ENCODE assay signal across 21 cellular contexts in genomic region chr1:37662031-37662755, GRCh38. TPM values are rescaled to one million over a fixed set of nuclear protein-coding genes. Genes with fewer than 3 reads are reported as not detected.
"Had no signal": no experiment of that assay in that cellular context is flagged by ENCODE, and none has a peak within 500 bp of the region (broad histone marks: within the 10 kb centered on the region; RNA-seq: fewer than 3 reads in every experiment).

No MANE protein-coding gene starts in this region.

- FAIRE-seq: endothelial cell of umbilical vein, small intestine, urothelium cell line had no signal

- ATAC-seq: left cardiac atrium, right cardiac atrium had no signal

- H3K4me1 ChIP-seq: foreskin keratinocyte, left ventricle myocardium inferior, thyroid gland had no signal

- H3K4me3 ChIP-seq: coronary artery, left ventricle myocardium inferior, ovary, thyroid gland had no signal

- H3K27ac ChIP-seq: coronary artery, foreskin keratinocyte, left ventricle myocardium inferior, ovary, thyroid gland had no signal

- DNase-seq: effector CD4-positive, alpha-beta T cell; endodermal cell; erythroblast; immature natural killer cell; left cardiac atrium; left ventricle myocardium inferior; naive B cell; ovary; right cardiac atrium; small intestine; stimulated activated CD4-positive, alpha-beta T cell treated with anti-CD3 and anti-CD28 coated beads, Interleukin-12 subunit alpha, Interleukin-12 subunit beta, amount 100 ng/mL, for 4 hours; stimulated activated naive CD4-positive, alpha-beta T cell treated with Interleukin-2 at 50 U/mL for 16 hours; thyroid gland had no signal

- H3K36me3 ChIP-seq: left ventricle myocardium inferior, ovary, thyroid gland had no signal

- H3K9me3 ChIP-seq: left ventricle myocardium inferior, ovary, thyroid gland had no signal

- H3K27me3 ChIP-seq: ovary, thyroid gland had no signal

RNA-seq across cellular contexts. Expression of gene RSPO1, which starts 27.5 kb away (rescaled TPM):
- total RNA-seq: dermis microvascular lymphatic vessel endothelial cell, endodermal cell, endothelial cell of umbilical vein, foreskin keratinocyte, left ventricle myocardium inferior, lung microvascular endothelial cell, progenitor cell of endocrine pancreas had no signal
- polyA plus RNA-seq: endothelial cell of umbilical vein, foreskin keratinocyte, immature natural killer cell, keratinocyte, right cardiac atrium had no signal
